In the genomic region with DNA sequence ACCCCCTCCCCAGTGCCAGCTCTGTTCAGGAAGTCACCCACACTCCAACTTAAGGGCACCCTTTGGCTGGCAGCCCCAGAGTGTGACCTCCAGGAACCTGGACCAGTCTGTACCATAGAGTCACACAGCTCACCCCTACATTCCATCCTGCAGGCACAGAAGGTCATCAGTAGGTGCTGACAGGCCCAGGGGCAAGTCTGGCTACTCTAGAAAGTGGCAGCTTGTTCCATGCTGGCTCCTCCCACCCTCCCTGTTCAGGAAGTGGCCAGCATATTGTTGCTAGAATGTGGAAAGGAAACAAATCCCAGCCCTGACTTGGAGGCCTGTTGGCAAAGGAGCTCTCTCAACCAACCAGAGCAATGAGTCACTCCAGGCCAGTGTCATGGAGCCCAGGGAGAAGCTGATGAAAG, we compare ENCODE assay signal across 13 cellular contexts. TPM values are rescaled to one million over a fixed set of nuclear protein-coding genes. Genes with fewer than 3 reads are reported as not detected.
A peak's percentile ranks its signal among the peaks of the same experiment; 100 is the strongest.
DNase-seq lines count a peak whose midpoint lies in the region; ATAC-seq and TF ChIP-seq lines count a peak whose summit lies in the region.
"Had no signal": no experiment of that assay in that cellular context is flagged by ENCODE, and none has a peak within 500 bp of the region (broad histone marks: within the 10 kb centered on the region; RNA-seq: fewer than 3 reads in every experiment).

No MANE protein-coding gene starts in this region.

- TF ChIP-seq CTCF in fibroblast of mammary gland (conservative IDR thresholded peaks at IDR 0.05; ENCODE audit: control insufficient read depth, insufficient read depth, low read depth, low read length) (no peak), stomach (IDR thresholded peaks at IDR 0.05) (no peak), colonic mucosa (IDR thresholded peaks at IDR 0.05) (no peak)

- no peak for TF ChIP-seq POLR2A in stomach (IDR thresholded peaks at IDR 0.05)

- H3K4me3 ChIP-seq in SJCRH30 (no peak overlapping the region), fibroblast of mammary gland (ENCODE audit: control insufficient read depth, low read depth, low read length) (no peak overlapping the region), stomach (no peak overlapping the region), colonic mucosa (no peak overlapping the region)

- ATAC-seq in HG03025 (IDR thresholded peaks at IDR 0.05; ENCODE audit: low FRiP score, unreplicated experiment), result no peak
- ATAC-seq: activated CD8-positive, alpha-beta T cell treated with anti-CD3 and anti-CD28 coated beads for 36 hours; sciatic nerve; stimulated activated effector memory CD8-positive, alpha-beta T cell treated with anti-CD3 and anti-CD28 coated beads, Interleukin-12 subunit alpha, Interleukin-12 subunit beta, amount 100 ng/mL, for 72 hours had no signal

- H3K9me3 ChIP-seq in SJCRH30 (replicated peaks) (no peaks in the 10 kb centered on the region), stomach (no peaks in the 10 kb centered on the region), colonic mucosa (no peaks in the 10 kb centered on the region)

- no peak overlapping the region for H3K27ac ChIP-seq in SJCRH30
- H3K27ac ChIP-seq in stomach, result peak overlapping the region in 4 of 5 donors; percentile 11 to 42 (median 38)
- H3K27ac ChIP-seq in colonic mucosa, result no peak overlapping the region
- H3K27ac ChIP-seq: 22Rv1 had no signal

- no peak overlapping the region for H3K9ac ChIP-seq in colonic mucosa (ENCODE audit: low read depth in 2 of 2, low read length in 2 of 2)

- H3K36me3 ChIP-seq in SJCRH30 (no peaks in the 10 kb centered on the region), stomach (no peaks in the 10 kb centered on the region), colonic mucosa (no peaks in the 10 kb centered on the region)

- H3K4me1 ChIP-seq in SJCRH30, result no peaks in the 10 kb centered on the region
- peaks cover 28 to 50% (median 32%) of the 10 kb centered on the region in 4 donors for H3K4me1 ChIP-seq in stomach
- peaks cover 4% of the 10 kb centered on the region for H3K4me1 ChIP-seq in colonic mucosa

- peak; percentile 8 for DNase-seq in DMS 273 (lab: John Stamatoyannopoulos, UW; ENCODE audit: unreplicated experiment)
- DNase-seq in DMS 273 treated with DMSO at 0.1 percent for 48 hours (lab: John Stamatoyannopoulos, UW), result no peak
- peak; percentile 6 to 8 for DNase-seq in SJCRH30
- DNase-seq in fibroblast of mammary gland (ENCODE audit: low read depth), result peak; percentile 83
- DNase-seq in stomach, result peak; percentile 42
- DNase-seq in colonic mucosa, result no peak
- no peak for DNase-seq in SIG-M5 (lab: John Stamatoyannopoulos, UW)
- DNase-seq: activated CD8-positive, alpha-beta T cell treated with anti-CD3 and anti-CD28 coated beads for 36 hours; central memory CD4-positive, alpha-beta T cell had no signal

- no peak for TF ChIP-seq EP300 in stomach (IDR thresholded peaks at IDR 0.05)

- H3K27me3 ChIP-seq in SJCRH30 (no peaks in the 10 kb centered on the region), stomach (peaks cover 0 to 5% (median 0%) of the 10 kb centered on the region in 3 donors), colonic mucosa (no peaks in the 10 kb centered on the region)

- intact Hi-C loops in stomach (cut with DNase I; ENCODE audit: low total_unique reads), result no loop called here
- intact Hi-C loops in colonic mucosa (cut with DNase I), result no loop called here

RNA-seq across cellular contexts. Expression of gene NCOA4, which starts 3.2 kb away (rescaled TPM):
- total RNA-seq in SJCRH30 (2014; rRNA removed; shearing (Covaris generic)), result 46.8 and 47.5 TPM in 2 replicates
- 100 to 1,000 TPM in 3 of 5 donors, 10 to 100 TPM in 2; 65.8 to 260 (median 111) TPM for total RNA-seq in stomach
- polyA plus RNA-seq in stomach, result 10 to 100 TPM; 35.7 to 79.1 (median 56.5) TPM
- 100 to 1,000 TPM; 132 to 192 TPM for total RNA-seq in colonic mucosa

RNA-seq across cellular contexts. Expression of gene MSMB, which starts 12.5 kb away (rescaled TPM):
- not detected in 2 replicates for total RNA-seq in SJCRH30 (2014; rRNA removed; shearing (Covaris generic))
- 100 to 1,000 TPM in 1 of 5 donors, 10 to 100 TPM in 1, not detected in 3; 41.6 to 130 TPM for total RNA-seq in stomach
- 10 to 100 TPM in 2 of 3 donors, not detected in 1; 19.0 to 65.5 TPM for polyA plus RNA-seq in stomach
- not detected for total RNA-seq in colonic mucosa
- total RNA-seq: activated CD8-positive, alpha-beta T cell treated with anti-CD3 and anti-CD28 coated beads for 36 hours; sciatic nerve had no signal

Comparison
In these comparisons a context has a peak if more than half of its experiments do, and no peak if none do; other contexts are left out.
1. DNase-seq: peak in DMS 273 (single experiment), SJCRH30 (2 of 2), fibroblast of mammary gland (single experiment) and stomach (single experiment); none in DMS 273 treated with DMSO at 0.1 percent for 48 hours (single experiment), colonic mucosa (single experiment) and SIG-M5 (single experiment).
2. H3K27ac ChIP-seq: peak in stomach (4 of 5); none in SJCRH30 (single experiment) and colonic mucosa (single experiment).